Comparison of ENCODE assay signal across 25 cellular contexts in genomic region chr1:41614818-41615217, GRCh38.
"Had no signal": no experiment of that assay in that cellular context is flagged by ENCODE, and none has a peak within 500 bp of the region (broad histone marks: within the 10 kb centered on the region; RNA-seq: fewer than 3 reads in every experiment).

No MANE protein-coding gene starts in this region.

- H3K27ac ChIP-seq: brain microvascular endothelial cell, cardiac muscle cell, Peyer's patch, SJSA1 had no signal

- ATAC-seq: activated CD8-positive, alpha-beta T cell treated with anti-CD3 and anti-CD28 coated beads, Interleukin-2, amount 10 ng/mL, durations not matched to agents 7 days and 5 days; activated naive CD4-positive, alpha-beta T cell treated with anti-CD3 and anti-CD28 coated beads, Interleukin-2, amount 50 U/mL, for 72 hours; WTC11 had no signal

- H3K4me3 ChIP-seq: cardiac muscle cell, MG63, Peyer's patch, SJSA1 had no signal

- H3K4me3 Mint-ChIP-seq: activated CD8-positive, alpha-beta T cell treated with anti-CD3 and anti-CD28 coated beads, Interleukin-2, amount 10 ng/mL, durations not matched to agents 7 days and 5 days; activated T-helper 1 cell treated with anti-CD3 and anti-CD28 coated beads, Interleukin-12 subunit alpha, Interleukin-12 subunit beta, Interleukin-2, Interleukin-4 antibody, amounts not matched to agents 30 ng/mL and 10 ng/mL and 1 ng/mL, durations not matched to agents 14 hours and 24 hours and 36 hours; T-helper 2 cell treated with Interferon-gamma antibody and Interleukin-4, amounts not matched to agents 5 μg/mL and 100 μg/mL, for 36 hours; WTC11 had no signal

- H3K36me3 ChIP-seq: brain microvascular endothelial cell, cardiac muscle cell, MG63, Peyer's patch, SJSA1 had no signal

- DNase-seq: activated CD4-positive, alpha-beta T cell treated with anti-CD3 and anti-CD28 coated beads for 48 hours; activated CD4-positive, alpha-beta T cell treated with anti-CD3 and anti-CD28 coated beads, Interleukin-2, amount 50 U/mL, for 4 hours; activated CD4-positive, CD25-positive, alpha-beta regulatory T cell treated with anti-CD3 and anti-CD28 coated beads, Interleukin-2, amount 50 U/mL, for 72 hours; activated CD8-positive, alpha-beta memory T cell treated with anti-CD3 and anti-CD28 coated beads, Interleukin-2, amount 50 U/mL, for 48 hours; activated CD8-positive, alpha-beta T cell treated with anti-CD3 and anti-CD28 coated beads, Interleukin-2, amount 10 ng/mL, durations not matched to agents 7 days and 5 days; activated effector memory CD4-positive, alpha-beta T cell treated with anti-CD3 and anti-CD28 coated beads, Interleukin-2, amount 50 U/mL, for 16 hours; activated naive CD4-positive, alpha-beta T cell treated with Interleukin-2 at 50 U/mL for 16 hours; activated T-cell treated with anti-CD3 and anti-CD28 coated beads, Interleukin-2, amount 50 U/mL, for 1 hour; brain microvascular endothelial cell; MG63; NCI-H1092 treated with DMSO at 0.1 percent for 48 hours; NCI-H1417 treated with DMSO at 0.1 percent for 48 hours; NCI-H1694; NCI-H2081; NCI-H446; NCI-H524; Peyer's patch; SHP77; SW 1271 had no signal

- H3K27me3 ChIP-seq: brain microvascular endothelial cell, cardiac muscle cell, MG63, Peyer's patch, SJSA1 had no signal

- H3K9me3 ChIP-seq: MG63, Peyer's patch, SJSA1 had no signal

- H3K27ac Mint-ChIP-seq: WTC11 had no signal

- H3K9me3 Mint-ChIP-seq: activated T-helper 1 cell treated with anti-CD3 and anti-CD28 coated beads, Interleukin-12 subunit alpha, Interleukin-12 subunit beta, Interleukin-2, Interleukin-4 antibody, amounts not matched to agents 30 ng/mL and 10 ng/mL and 1 ng/mL, durations not matched to agents 14 hours and 24 hours and 36 hours; T-helper 2 cell treated with Interferon-gamma antibody and Interleukin-4, amounts not matched to agents 5 μg/mL and 100 μg/mL, for 36 hours; WTC11 had no signal

- H3K36me3 Mint-ChIP-seq: WTC11 had no signal
